In the genomic region with DNA sequence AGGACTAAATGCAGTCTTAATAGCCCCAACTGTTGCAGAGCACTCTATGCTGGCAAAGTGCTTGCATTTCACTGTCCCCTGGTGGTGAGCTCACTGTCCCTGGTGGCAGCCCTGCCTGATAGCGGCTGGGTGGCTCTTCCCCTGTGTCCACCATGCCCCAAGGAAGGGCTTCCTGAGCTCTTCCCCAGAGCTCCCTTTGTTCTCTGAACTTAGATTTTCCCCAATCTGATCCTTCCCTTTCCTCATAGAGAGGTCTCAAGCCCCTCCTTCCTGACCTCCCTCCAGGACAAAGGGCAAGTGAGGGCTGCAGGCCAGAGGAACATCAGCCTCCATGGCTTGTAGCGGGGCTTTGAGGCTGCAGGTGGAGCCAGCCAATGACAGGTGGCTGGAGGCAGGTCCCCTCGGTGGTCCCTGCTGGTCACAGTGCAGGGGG, we compare ENCODE assay signal across 1 cellular context.
TF ChIP-seq lines count a peak whose summit lies in the region.

No MANE protein-coding gene starts in this region.

TF ChIP-seq in WTC11, 78 proteins besides CTCF, POLR2A, EP300 and RAD21 (continued from another document):
- TF ChIP-seq, protein P1, sequence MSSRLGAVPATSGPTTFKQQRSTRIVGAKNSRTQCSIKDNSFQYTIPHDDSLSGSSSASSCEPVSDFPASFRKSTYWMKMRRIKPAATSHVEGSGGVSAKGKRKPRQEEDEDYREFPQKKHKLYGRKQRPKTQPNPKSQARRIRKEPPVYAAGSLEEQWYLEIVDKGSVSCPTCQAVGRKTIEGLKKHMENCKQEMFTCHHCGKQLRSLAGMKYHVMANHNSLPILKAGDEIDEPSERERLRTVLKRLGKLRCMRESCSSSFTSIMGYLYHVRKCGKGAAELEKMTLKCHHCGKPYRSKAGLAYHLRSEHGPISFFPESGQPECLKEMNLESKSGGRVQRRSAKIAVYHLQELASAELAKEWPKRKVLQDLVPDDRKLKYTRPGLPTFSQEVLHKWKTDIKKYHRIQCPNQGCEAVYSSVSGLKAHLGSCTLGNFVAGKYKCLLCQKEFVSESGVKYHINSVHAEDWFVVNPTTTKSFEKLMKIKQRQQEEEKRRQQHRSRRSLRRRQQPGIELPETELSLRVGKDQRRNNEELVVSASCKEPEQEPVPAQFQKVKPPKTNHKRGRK (CRISPR knock-in tag; IDR thresholded peaks at IDR 0.05; ENCODE audit: borderline replicate concordance), result no peak
